14 cellular contexts compared by ENCODE assay signal in the genomic region with DNA sequence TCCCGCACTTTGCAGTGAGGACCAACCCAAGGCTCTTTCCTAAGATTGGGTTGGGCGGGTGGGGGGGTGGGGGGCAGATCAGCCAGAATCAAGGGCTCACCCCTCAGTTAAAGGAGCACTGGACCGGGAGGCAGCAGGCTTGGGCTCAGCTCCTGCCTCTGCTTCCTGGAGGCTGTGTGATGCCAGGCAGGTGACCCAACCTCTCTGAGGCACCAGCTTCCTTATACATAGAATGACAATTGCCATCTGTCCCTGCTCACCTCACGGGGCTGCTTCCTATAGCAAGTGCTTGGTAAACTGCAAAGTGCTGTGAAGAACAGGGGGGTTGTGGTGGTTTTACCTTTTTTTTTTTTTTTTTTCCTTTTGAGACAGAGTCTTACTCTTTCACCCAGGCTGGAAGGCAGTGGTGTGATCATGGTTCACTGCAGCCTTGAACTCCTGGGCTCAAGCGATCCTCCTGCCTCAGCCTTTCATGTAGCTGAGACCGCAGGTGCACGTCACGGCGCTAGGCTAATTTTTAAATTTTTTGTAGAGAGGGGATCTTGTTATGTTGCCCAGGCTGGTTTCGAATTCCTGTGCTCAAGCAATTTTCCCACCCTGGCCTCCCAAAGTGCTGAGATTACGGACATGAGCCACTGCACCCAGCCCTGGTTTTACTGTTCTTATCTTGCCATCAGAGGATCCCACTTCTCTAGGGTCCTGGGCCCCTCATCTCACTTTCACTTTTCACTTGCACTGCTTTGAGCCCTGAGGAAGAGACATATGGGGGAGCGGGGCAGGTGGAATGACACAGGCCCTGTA. TPM values are rescaled to one million over a fixed set of nuclear protein-coding genes. Genes with fewer than 3 reads are reported as not detected.
DNase-seq lines count a peak whose midpoint lies in the region; ATAC-seq and TF ChIP-seq lines count a peak whose summit lies in the region.
"Had no signal": no experiment of that assay in that cellular context is flagged by ENCODE, and none has a peak within 500 bp of the region (broad histone marks: within the 10 kb centered on the region; RNA-seq: fewer than 3 reads in every experiment).

No MANE protein-coding gene starts in this region.

- H3K36me3 Mint-ChIP-seq in CD4-positive, alpha-beta T cell (ENCODE audit: low read depth) = no peaks in the 10 kb centered on the region
- no peaks in the 10 kb centered on the region for H3K36me3 Mint-ChIP-seq in activated T-helper 17 cell treated with anti-CD3 and anti-CD28 coated beads, Interleukin-2, amount 50 U/mL, for 72 hours (ENCODE audit: low read depth)
- no peaks in the 10 kb centered on the region for H3K36me3 Mint-ChIP-seq in neural progenitor cell

- no peaks in the 10 kb centered on the region for H3K9me3 Mint-ChIP-seq in CD4-positive, alpha-beta T cell
- H3K9me3 Mint-ChIP-seq in activated T-helper 17 cell treated with anti-CD3 and anti-CD28 coated beads, Interleukin-2, amount 50 U/mL, for 72 hours = no peaks in the 10 kb centered on the region
- no peaks in the 10 kb centered on the region for H3K9me3 Mint-ChIP-seq in neural progenitor cell

- no peaks in the 10 kb centered on the region for H3F3A ChIP-seq in neural progenitor cell (ENCODE audit: low read depth)

- no peaks in the 10 kb centered on the region for H3K27me3 ChIP-seq in CD4-positive, alpha-beta T cell (ENCODE audit: control insufficient read depth, insufficient read depth, low read length)
- no peaks in the 10 kb centered on the region for H3K27me3 ChIP-seq in neural progenitor cell
- no peaks in the 10 kb centered on the region for H3K27me3 ChIP-seq in tibial artery

- no peak overlapping the region for H3K4me2 ChIP-seq in neural progenitor cell

- no peaks in the 10 kb centered on the region for H3K79me2 ChIP-seq in neural progenitor cell (ENCODE audit: low read depth)

- H3K27me3 Mint-ChIP-seq in CD4-positive, alpha-beta T cell = no peaks in the 10 kb centered on the region
- peaks cover 3% of the 10 kb centered on the region for H3K27me3 Mint-ChIP-seq in activated T-helper 17 cell treated with anti-CD3 and anti-CD28 coated beads, Interleukin-2, amount 50 U/mL, for 72 hours
- H3K27me3 Mint-ChIP-seq in neural progenitor cell (ENCODE audit: insufficient read depth, low read depth) = peaks cover 7% of the 10 kb centered on the region

- no peaks in the 10 kb centered on the region for H4K20me1 ChIP-seq in neural progenitor cell (ENCODE audit: low read depth)

- H3K27ac Mint-ChIP-seq in CD4-positive, alpha-beta T cell = peak overlapping the region; percentile 73
- H3K27ac Mint-ChIP-seq in activated T-helper 17 cell treated with anti-CD3 and anti-CD28 coated beads, Interleukin-2, amount 50 U/mL, for 72 hours = peak overlapping the region; percentile 46
- peak overlapping the region; percentile 51 for H3K27ac Mint-ChIP-seq in neural progenitor cell

- no peak for DNase-seq in CD4-positive, alpha-beta T cell
- no peak for DNase-seq in neural progenitor cell (ENCODE audit: low spot score)
- DNase-seq in tibial artery = no peak
- DNase-seq in mucosa of gallbladder (ENCODE audit: low spot score) = no peak
- no peak for DNase-seq in cerebellar nuclear complex (lab: John Stamatoyannopoulos, UW)
- no peak for DNase-seq in foreskin fibroblast
- DNase-seq: Calu3, dermis blood vessel endothelial cell, KG1, NCI-H1694 treated with DMSO at 0.1 percent for 48 hours, NCI-H82 had no signal

- no peak overlapping the region for H2AFZ ChIP-seq in neural progenitor cell (replicated peaks)

- CTCF ChIA-PET in CD4-positive, alpha-beta T cell (lab: Charles Lee) = interaction anchor here (2.1 kb wide), 1 partner anchor 21 kb away, joined by 8 read pairs; no protein-coding TSS in a partner anchor

- H3K36me3 ChIP-seq in neural progenitor cell (no peaks in the 10 kb centered on the region), tibial artery (no peaks in the 10 kb centered on the region)
- H3K36me3 ChIP-seq: SJCRH30 had no signal

- peaks cover 5% of the 10 kb centered on the region for H3K4me1 ChIP-seq in neural progenitor cell
- H3K4me1 ChIP-seq in tibial artery = peaks cover 9 to 74% (median 57%) of the 10 kb centered on the region in 4 donors
- H3K4me1 ChIP-seq: SJCRH30 had no signal

- no peak for TF ChIP-seq CTCF in CD4-positive, alpha-beta T cell (IDR thresholded peaks at IDR 0.05)
- TF ChIP-seq CTCF in neural progenitor cell (IDR thresholded peaks at IDR 0.05) = no peak
- no peak for TF ChIP-seq CTCF in tibial artery (IDR thresholded peaks at IDR 0.05)
- no peak for TF ChIP-seq CTCF in foreskin fibroblast (IDR thresholded peaks at IDR 0.05; ENCODE audit: low read depth, low read length)

- intact Hi-C loops in CD4-positive, alpha-beta T cell (cut with DNase I, micrococcal nuclease) = loop anchor here in 1 of 2 experiments (1.0 kb wide), 1 partner anchor 28 kb away; no protein-coding TSS in a partner anchor
- intact Hi-C loops in tibial artery (cut with DNase I; ENCODE audit: low total_unique reads) = loop anchor here (10.0 kb wide), 1 partner anchor 870 kb away; no protein-coding TSS in a partner anchor

- no peak overlapping the region for H3K9ac ChIP-seq in neural progenitor cell

- no peak overlapping the region for H3K27ac ChIP-seq in CD4-positive, alpha-beta T cell (ENCODE audit: low read depth, low read length)
- H3K27ac ChIP-seq in neural progenitor cell (no peak overlapping the region), tibial artery (peak overlapping the region in 1 of 2 donors; percentile 67)
- H3K27ac ChIP-seq: SJCRH30 had no signal

- peaks cover 23% of the 10 kb centered on the region for H3K4me1 Mint-ChIP-seq in CD4-positive, alpha-beta T cell (ENCODE audit: low read depth)
- peaks cover 23% of the 10 kb centered on the region for H3K4me1 Mint-ChIP-seq in activated T-helper 17 cell treated with anti-CD3 and anti-CD28 coated beads, Interleukin-2, amount 50 U/mL, for 72 hours
- H3K4me1 Mint-ChIP-seq in neural progenitor cell = peaks cover 53% of the 10 kb centered on the region

- peak overlapping the region; percentile 34 for H3K4me3 Mint-ChIP-seq in CD4-positive, alpha-beta T cell
- H3K4me3 Mint-ChIP-seq in activated T-helper 17 cell treated with anti-CD3 and anti-CD28 coated beads, Interleukin-2, amount 50 U/mL, for 72 hours = peak overlapping the region; percentile 51
- H3K4me3 Mint-ChIP-seq in neural progenitor cell = peak overlapping the region; percentile 18

- POLR2A ChIA-PET in CD4-positive, alpha-beta T cell (lab: Charles Lee) = interaction anchor here (0.7 to 1.6 kb wide), 5 partner anchors 10 to 185 kb away, joined by 3 to 9 read pairs (median 4); a partner anchor contains a TSS

- peak; percentile 69 for ATAC-seq in CD4-positive, alpha-beta T cell (ENCODE audit: poor library complexity)
- no peak for ATAC-seq in GM18505 (IDR thresholded peaks at IDR 0.05; ENCODE audit: unreplicated experiment)
- ATAC-seq in activated T-helper 17 cell treated with anti-CD3 and anti-CD28 coated beads, Interleukin-2, amount 50 U/mL, for 72 hours (replicated peaks) = peak; percentile 21

- peak; percentile 10 for TF ChIP-seq POLR2A in GM18505 (IDR thresholded peaks at IDR 0.05; ENCODE audit: borderline replicate concordance, extremely low read depth, insufficient read depth, insufficient read length)

- no peaks in the 10 kb centered on the region for H3K9me3 ChIP-seq in CD4-positive, alpha-beta T cell (ENCODE audit: control insufficient read depth, low read length)
- H3K9me3 ChIP-seq in neural progenitor cell (ENCODE audit: low read depth) = no peaks in the 10 kb centered on the region
- H3K9me3 ChIP-seq in tibial artery = no peaks in the 10 kb centered on the region
- H3K9me3 ChIP-seq: SJCRH30 had no signal

- H3K4me3 ChIP-seq in neural progenitor cell (no peak overlapping the region), tibial artery (no peak overlapping the region), foreskin fibroblast (ENCODE audit: low read depth in 1 of 2, low read length in 2 of 2) (no peak overlapping the region)
- H3K4me3 ChIP-seq: SJCRH30 had no signal

RNA-seq across cellular contexts. Expression of a gene that starts 11.5 kb away (rescaled TPM):
- under 1 TPM; 0.25 to 0.30 TPM for total RNA-seq in CD4-positive, alpha-beta T cell
- total RNA-seq in activated T-helper 17 cell treated with anti-CD3 and anti-CD28 coated beads, Interleukin-2, amount 50 U/mL, for 72 hours = 1 to 10 TPM in 1 of 2 donors, under 1 TPM in 1; 0.45 to 1.5 TPM
- total RNA-seq in neural progenitor cell (ENCODE audit: low replicate concordance) = 0.87 TPM in 1 of 2 replicates, not detected in the other
- total RNA-seq in mucosa of gallbladder = 3.5 TPM
- total RNA-seq: dermis blood vessel endothelial cell had no signal
